In the genomic region with DNA sequence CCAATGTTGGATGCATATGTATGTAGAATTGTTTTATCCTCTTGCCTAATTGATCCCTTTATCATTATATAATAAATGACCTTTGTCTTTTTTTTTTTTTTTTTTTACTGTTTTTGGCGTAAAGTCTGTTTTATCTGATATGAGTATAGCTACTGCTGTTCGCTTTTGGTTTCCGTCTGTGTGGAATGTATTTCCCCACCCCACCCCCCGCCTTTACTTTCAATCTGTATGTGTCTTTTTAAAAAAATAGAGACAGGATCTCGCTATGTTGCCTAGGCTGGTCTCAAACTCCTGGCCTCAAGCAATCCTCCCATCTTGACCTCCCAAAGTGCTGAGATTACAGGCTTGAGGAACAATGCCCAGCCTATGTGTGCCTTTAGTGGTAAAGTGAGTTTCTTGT, we compare ENCODE assay signal across 16 cellular contexts. TPM values are rescaled to one million over a fixed set of nuclear protein-coding genes. Genes with fewer than 3 reads are reported as not detected.
DNase-seq lines count a peak whose midpoint lies in the region; ATAC-seq lines count a peak whose summit lies in the region.
"Had no signal": no experiment of that assay in that cellular context is flagged by ENCODE, and none has a peak within 500 bp of the region (broad histone marks: within the 10 kb centered on the region; RNA-seq: fewer than 3 reads in every experiment).

No MANE protein-coding gene starts in this region.

- CTCF ChIA-PET in activated CD4-positive, alpha-beta T cell treated with anti-CD3 and anti-CD28 coated beads, Interleukin-2, amount 10 ng/mL, durations not matched to agents 7 days and 5 days (lab: Charles Lee) = interaction anchor here (0.9 to 1.2 kb wide), 2 partner anchors 12 to 17 kb away, joined by 3 to 4 read pairs; a partner anchor contains a TSS
- CTCF ChIA-PET in activated CD8-positive, alpha-beta T cell treated with anti-CD3 and anti-CD28 coated beads, Interleukin-2, amount 10 ng/mL, durations not matched to agents 7 days and 5 days (lab: Charles Lee) = interaction anchor here (0.8 to 1.4 kb wide), 3 partner anchors 11 to 16 kb away, joined by 3 to 5 read pairs (median 4); a partner anchor contains a TSS

- H3K4me1 Mint-ChIP-seq in activated CD4-positive, alpha-beta T cell treated with anti-CD3 and anti-CD28 coated beads, Interleukin-2, amount 10 ng/mL, durations not matched to agents 7 days and 5 days = peaks cover 86% of the 10 kb centered on the region
- H3K4me1 Mint-ChIP-seq in activated CD8-positive, alpha-beta T cell treated with anti-CD3 and anti-CD28 coated beads, Interleukin-2, amount 10 ng/mL, durations not matched to agents 7 days and 5 days (ENCODE audit: low read depth) = peaks cover 78% of the 10 kb centered on the region
- H3K4me1 Mint-ChIP-seq: GM23338 had no signal

- no peak overlapping the region for H3K4me3 ChIP-seq in SJCRH30
- H3K4me3 ChIP-seq: GM23338, left lung, testis had no signal

- no peaks in the 10 kb centered on the region for H3K36me3 ChIP-seq in SJCRH30
- H3K36me3 ChIP-seq: left lung had no signal

- no peaks in the 10 kb centered on the region for H3K9me3 ChIP-seq in SJCRH30 (replicated peaks)
- H3K9me3 ChIP-seq: left lung, testis had no signal

- H3K9me3 Mint-ChIP-seq in activated CD4-positive, alpha-beta T cell treated with anti-CD3 and anti-CD28 coated beads, Interleukin-2, amount 10 ng/mL, durations not matched to agents 7 days and 5 days = no peaks in the 10 kb centered on the region
- no peaks in the 10 kb centered on the region for H3K9me3 Mint-ChIP-seq in activated CD8-positive, alpha-beta T cell treated with anti-CD3 and anti-CD28 coated beads, Interleukin-2, amount 10 ng/mL, durations not matched to agents 7 days and 5 days (ENCODE audit: insufficient read depth)
- H3K9me3 Mint-ChIP-seq: CD4-positive, alpha-beta memory T cell; central memory CD8-positive, alpha-beta T cell; GM23338 had no signal

- H3K27me3 ChIP-seq in SJCRH30 = no peaks in the 10 kb centered on the region
- H3K27me3 ChIP-seq: left lung, testis had no signal

- ATAC-seq in GM21529 (IDR thresholded peaks at IDR 0.05; ENCODE audit: unreplicated experiment) (peak; percentile 52), GM21723 (IDR thresholded peaks at IDR 0.05; ENCODE audit: unreplicated experiment) (no peak)
- ATAC-seq in activated CD8-positive, alpha-beta T cell treated with anti-CD3 and anti-CD28 coated beads, Interleukin-2, amount 10 ng/mL, durations not matched to agents 7 days and 5 days = peak; percentile 62
- ATAC-seq: GM23338, left lung had no signal

- peaks cover 44% of the 10 kb centered on the region for H3K36me3 Mint-ChIP-seq in activated CD4-positive, alpha-beta T cell treated with anti-CD3 and anti-CD28 coated beads, Interleukin-2, amount 10 ng/mL, durations not matched to agents 7 days and 5 days (ENCODE audit: low read depth)
- H3K36me3 Mint-ChIP-seq in activated CD8-positive, alpha-beta T cell treated with anti-CD3 and anti-CD28 coated beads, Interleukin-2, amount 10 ng/mL, durations not matched to agents 7 days and 5 days (ENCODE audit: low read depth) = peaks cover 37% of the 10 kb centered on the region
- H3K36me3 Mint-ChIP-seq: CD4-positive, alpha-beta memory T cell had no signal

- peak overlapping the region; percentile 54 for H3K4me3 Mint-ChIP-seq in activated CD4-positive, alpha-beta T cell treated with anti-CD3 and anti-CD28 coated beads, Interleukin-2, amount 10 ng/mL, durations not matched to agents 7 days and 5 days
- peak overlapping the region; percentile 40 for H3K4me3 Mint-ChIP-seq in activated CD8-positive, alpha-beta T cell treated with anti-CD3 and anti-CD28 coated beads, Interleukin-2, amount 10 ng/mL, durations not matched to agents 7 days and 5 days
- H3K4me3 Mint-ChIP-seq: central memory CD8-positive, alpha-beta T cell; GM23338 had no signal

- peak; percentile 68 for DNase-seq in activated CD4-positive, alpha-beta T cell treated with anti-CD3 and anti-CD28 coated beads, Interleukin-2, amount 10 ng/mL, durations not matched to agents 7 days and 5 days
- no peak for DNase-seq in activated CD4-positive, alpha-beta T cell treated with anti-CD3 and anti-CD28 coated beads for 4 hours
- DNase-seq in activated CD8-positive, alpha-beta T cell treated with anti-CD3 and anti-CD28 coated beads, Interleukin-2, amount 10 ng/mL, durations not matched to agents 7 days and 5 days = peak; percentile 66
- DNase-seq in stimulated activated CD4-positive, alpha-beta T cell treated with anti-CD3 and anti-CD28 coated beads, Interleukin-4, amount 100 ng/mL, for 24 hours = peak; percentile 57
- DNase-seq in glomerular visceral epithelial cell (ENCODE audit: extremely low spot score) (no peak), SJCRH30 (no peak)
- DNase-seq: CD4-positive, alpha-beta memory T cell; left lung; posterior cingulate gyrus; small intestine; testis had no signal

- H3K4me1 ChIP-seq in SJCRH30 = no peaks in the 10 kb centered on the region
- H3K4me1 ChIP-seq: left lung, testis had no signal

- no peak overlapping the region for H3K27ac ChIP-seq in SJCRH30
- H3K27ac ChIP-seq: left lung, RWPE1, testis had no signal

- no peaks in the 10 kb centered on the region for H3K27me3 Mint-ChIP-seq in activated CD4-positive, alpha-beta T cell treated with anti-CD3 and anti-CD28 coated beads, Interleukin-2, amount 10 ng/mL, durations not matched to agents 7 days and 5 days
- H3K27me3 Mint-ChIP-seq in activated CD8-positive, alpha-beta T cell treated with anti-CD3 and anti-CD28 coated beads, Interleukin-2, amount 10 ng/mL, durations not matched to agents 7 days and 5 days (ENCODE audit: low read depth) = no peaks in the 10 kb centered on the region

- peak overlapping the region; percentile 86 for H3K27ac Mint-ChIP-seq in activated CD4-positive, alpha-beta T cell treated with anti-CD3 and anti-CD28 coated beads, Interleukin-2, amount 10 ng/mL, durations not matched to agents 7 days and 5 days
- H3K27ac Mint-ChIP-seq in activated CD8-positive, alpha-beta T cell treated with anti-CD3 and anti-CD28 coated beads, Interleukin-2, amount 10 ng/mL, durations not matched to agents 7 days and 5 days = peak overlapping the region; percentile 56
- H3K27ac Mint-ChIP-seq: GM23338 had no signal

- POLR2A ChIA-PET in activated CD4-positive, alpha-beta T cell treated with anti-CD3 and anti-CD28 coated beads, Interleukin-2, amount 10 ng/mL, durations not matched to agents 7 days and 5 days (lab: Charles Lee) = interaction anchor here (0.7 kb wide), 1 partner anchor 62 kb away, joined by 5 read pairs; no protein-coding TSS in a partner anchor
- POLR2A ChIA-PET in activated CD8-positive, alpha-beta T cell treated with anti-CD3 and anti-CD28 coated beads, Interleukin-2, amount 10 ng/mL, durations not matched to agents 7 days and 5 days (lab: Charles Lee) = no interaction called here

RNA-seq across cellular contexts. Expression of a gene that starts 11.3 kb away (rescaled TPM):
- 10 to 100 TPM; 28.3 to 34.9 TPM for total RNA-seq in activated CD4-positive, alpha-beta T cell treated with anti-CD3 and anti-CD28 coated beads, Interleukin-2, amount 10 ng/mL, durations not matched to agents 7 days and 5 days
- total RNA-seq in activated CD8-positive, alpha-beta T cell treated with anti-CD3 and anti-CD28 coated beads, Interleukin-2, amount 10 ng/mL, durations not matched to agents 7 days and 5 days = 10 to 100 TPM; 56.1 to 57.2 TPM
- 0.15 and 0.20 TPM in 2 replicates for total RNA-seq in SJCRH30 (2014; rRNA removed; shearing (Covaris generic))

Comparison
In these comparisons a context has a peak if more than half of its experiments do, and no peak if none do; other contexts are left out.
1. DNase-seq: peak in activated CD4-positive, alpha-beta T cell treated with anti-CD3 and anti-CD28 coated beads, Interleukin-2, amount 10 ng/mL, durations not matched to agents 7 days and 5 days (single experiment), activated CD8-positive, alpha-beta T cell treated with anti-CD3 and anti-CD28 coated beads, Interleukin-2, amount 10 ng/mL, durations not matched to agents 7 days and 5 days (single experiment) and stimulated activated CD4-positive, alpha-beta T cell treated with anti-CD3 and anti-CD28 coated beads, Interleukin-4, amount 100 ng/mL, for 24 hours (single experiment); none in activated CD4-positive, alpha-beta T cell treated with anti-CD3 and anti-CD28 coated beads for 4 hours (0 of 2), glomerular visceral epithelial cell (single experiment) and SJCRH30 (0 of 2).
2. RNA of a gene that starts 11.3 kb away (total RNA-seq): 56.1 to 57.2 TPM in activated CD8-positive, alpha-beta T cell treated with anti-CD3 and anti-CD28 coated beads, Interleukin-2, amount 10 ng/mL, durations not matched to agents 7 days and 5 days and 28.3 to 34.9 TPM in activated CD4-positive, alpha-beta T cell treated with anti-CD3 and anti-CD28 coated beads, Interleukin-2, amount 10 ng/mL, durations not matched to agents 7 days and 5 days; 0.15 to 0.20 TPM in SJCRH30; every median in the first group is over 10 times any median in the second.